Comparison of ENCODE assay signal across 9 cellular contexts in genomic region chr2:36322108-36322507, GRCh38. TPM values are rescaled to one million over a fixed set of nuclear protein-coding genes. Genes with fewer than 3 reads are reported as not detected.
A peak's percentile ranks its signal among the peaks of the same experiment; 100 is the strongest.
DNase-seq lines count a peak whose midpoint lies in the region; ATAC-seq, FAIRE-seq and TF ChIP-seq lines count a peak whose summit lies in the region.
"Had no signal": no experiment of that assay in that cellular context is flagged by ENCODE, and none has a peak within 500 bp of the region (broad histone marks: within the 10 kb centered on the region; RNA-seq: fewer than 3 reads in every experiment).

No MANE protein-coding gene starts in this region.

- ATAC-seq in A549 (peak; percentile 94 to 97), HG02610 (IDR thresholded peaks at IDR 0.05; ENCODE audit: unreplicated experiment) (no peak)

- 66% methylated on average over 3 of the region's 3 CpGs for WGBS in A549 (ENCODE audit: missing lambda C conversion rate)

- TF ChIP-seq POLR2A in A549 (IDR thresholded peaks at IDR 0.05; ENCODE audit: low read length) = no peak

- TF ChIP-seq RAD21 in A549 (conservative IDR thresholded peaks at IDR 0.05 in 1 of 2, IDR thresholded peaks at IDR 0.05 in 1 of 2) = peak; percentile 54 to 65

- no peak overlapping the region for H3K4me3 Mint-ChIP-seq in activated naive CD4-positive, alpha-beta T cell treated with anti-CD3 and anti-CD28 coated beads for 36 hours

- POLR2A ChIA-PET in A549 (lab: Yijun Ruan, JAX) = no interaction called here

- FAIRE-seq in A549 (lab: Jason Lieb, UNC) = peak; percentile 18

- H3K4me1 Mint-ChIP-seq in activated naive CD4-positive, alpha-beta T cell treated with anti-CD3 and anti-CD28 coated beads for 36 hours (ENCODE audit: low read depth) = no peaks in the 10 kb centered on the region

- H3K36me3 Mint-ChIP-seq in activated naive CD4-positive, alpha-beta T cell treated with anti-CD3 and anti-CD28 coated beads for 36 hours (ENCODE audit: low read depth) = no peaks in the 10 kb centered on the region

- DNase-seq in A549 (ENCODE audit: low read depth in 1 of 2, low spot score in 1 of 2) (peak in 1 of 2 experiments; percentile 73), H4 (ENCODE audit: low spot score) (peak; percentile 4), amniotic epithelial cell (ENCODE audit: low read depth) (peak; percentile 61), iris pigment epithelial cell (ENCODE audit: low read depth) (peak; percentile 64), NCI-H146 (lab: John Stamatoyannopoulos, UW) (no peak), NCI-H1436 treated with DMSO at 0.1 percent for 48 hours (lab: John Stamatoyannopoulos, UW) (no peak)
- no peak for DNase-seq in activated naive CD4-positive, alpha-beta T cell treated with anti-CD3 and anti-CD28 coated beads for 36 hours
- DNase-seq: activated CD4-positive, alpha-beta T cell treated with anti-CD3 and anti-CD28 coated beads, Interleukin-2, amount 50 U/mL, for 48 hours had no signal

- TF ChIP-seq CTCF in A549 (IDR thresholded peaks at IDR 0.05) = peak; percentile 67

- no peak overlapping the region for H3K27ac ChIP-seq in A549

- no peaks in the 10 kb centered on the region for H3K9me3 Mint-ChIP-seq in activated naive CD4-positive, alpha-beta T cell treated with anti-CD3 and anti-CD28 coated beads for 36 hours

- intact Hi-C loops in activated naive CD4-positive, alpha-beta T cell treated with anti-CD3 and anti-CD28 coated beads for 36 hours (cut with micrococcal nuclease) = loop anchor here (1.0 kb wide), 1 partner anchor 349 kb away; no protein-coding TSS in a partner anchor

- no peak overlapping the region for H3K27ac Mint-ChIP-seq in activated naive CD4-positive, alpha-beta T cell treated with anti-CD3 and anti-CD28 coated beads for 36 hours

- H3K9me3 ChIP-seq in A549 = no peaks in the 10 kb centered on the region

- no peaks in the 10 kb centered on the region for H3K4me1 ChIP-seq in A549

- no peak overlapping the region for H3K4me2 ChIP-seq in A549

- peaks cover 7% of the 10 kb centered on the region for H3K27me3 Mint-ChIP-seq in activated naive CD4-positive, alpha-beta T cell treated with anti-CD3 and anti-CD28 coated beads for 36 hours (ENCODE audit: low read depth)

- TF ChIP-seq EP300 in A549 (IDR thresholded peaks at IDR 0.05) = no peak

- no peak overlapping the region for H3K4me3 ChIP-seq in A549

- CTCF ChIA-PET in A549 (lab: Yijun Ruan, JAX) = interaction anchor here (0.7 to 1.3 kb wide), 7 partner anchors 8 to 65 kb away, joined by 3 to 6 read pairs (median 3); no protein-coding TSS in a partner anchor
- CTCF ChIA-PET in activated naive CD4-positive, alpha-beta T cell treated with anti-CD3 and anti-CD28 coated beads for 36 hours (lab: Charles Lee) = interaction anchor here (0.6 to 0.8 kb wide), 5 partner anchors 46 to 687 kb away, joined by 3 to 4 read pairs (median 3); no protein-coding TSS in a partner anchor

TF ChIP-seq in A549, 52 proteins besides CTCF, POLR2A, EP300 and RAD21:
- TF ChIP-seq JUNB (IDR thresholded peaks at IDR 0.05) = no peak
- TF ChIP-seq SMC3 (IDR thresholded peaks at IDR 0.05) = peak; percentile 67

RNA-seq across cellular contexts. Expression of gene CRIM1, which starts 33.5 kb away (rescaled TPM):
- polyA plus RNA-seq in A549 (2011; rRNA removed) (208 and 275 TPM in 2 replicates), A549 (2017; fragmentation: RNase III; extraction: RNeasy Plus Mini Kit Qiagen cat#74134 plus additional on column Dnase treatment) (127 to 135 TPM (median 130 TPM) in 3 replicates)
- 133 and 166 TPM in 2 replicates for polyA plus RNA-seq in A549 (2012; cell fraction: cytosol; rRNA removed)
- 215 and 283 TPM in 2 replicates for polyA plus RNA-seq in A549 (2012; cell fraction: nucleus; rRNA removed)
- polyA minus RNA-seq in A549 (2011; rRNA and poly(A)+ RNA removed) = 997 and 1,171 TPM in 2 replicates
- total RNA-seq in H4 (2014; rRNA removed; shearing (Covaris generic)) = 8.3 and 8.8 TPM in 2 replicates
- total RNA-seq in activated naive CD4-positive, alpha-beta T cell treated with anti-CD3 and anti-CD28 coated beads for 36 hours = 1 to 10 TPM; 3.1 to 3.3 TPM

Comparison
In these comparisons a context has a peak if more than half of its experiments do, and no peak if none do; other contexts are left out.
1. DNase-seq: peak in H4 (single experiment), amniotic epithelial cell (single experiment) and iris pigment epithelial cell (single experiment); none in NCI-H146 (single experiment), NCI-H1436 treated with DMSO at 0.1 percent for 48 hours (single experiment) and activated naive CD4-positive, alpha-beta T cell treated with anti-CD3 and anti-CD28 coated beads for 36 hours (single experiment).